Comparison of ENCODE assay signal across 9 cellular contexts in the genomic region with DNA sequence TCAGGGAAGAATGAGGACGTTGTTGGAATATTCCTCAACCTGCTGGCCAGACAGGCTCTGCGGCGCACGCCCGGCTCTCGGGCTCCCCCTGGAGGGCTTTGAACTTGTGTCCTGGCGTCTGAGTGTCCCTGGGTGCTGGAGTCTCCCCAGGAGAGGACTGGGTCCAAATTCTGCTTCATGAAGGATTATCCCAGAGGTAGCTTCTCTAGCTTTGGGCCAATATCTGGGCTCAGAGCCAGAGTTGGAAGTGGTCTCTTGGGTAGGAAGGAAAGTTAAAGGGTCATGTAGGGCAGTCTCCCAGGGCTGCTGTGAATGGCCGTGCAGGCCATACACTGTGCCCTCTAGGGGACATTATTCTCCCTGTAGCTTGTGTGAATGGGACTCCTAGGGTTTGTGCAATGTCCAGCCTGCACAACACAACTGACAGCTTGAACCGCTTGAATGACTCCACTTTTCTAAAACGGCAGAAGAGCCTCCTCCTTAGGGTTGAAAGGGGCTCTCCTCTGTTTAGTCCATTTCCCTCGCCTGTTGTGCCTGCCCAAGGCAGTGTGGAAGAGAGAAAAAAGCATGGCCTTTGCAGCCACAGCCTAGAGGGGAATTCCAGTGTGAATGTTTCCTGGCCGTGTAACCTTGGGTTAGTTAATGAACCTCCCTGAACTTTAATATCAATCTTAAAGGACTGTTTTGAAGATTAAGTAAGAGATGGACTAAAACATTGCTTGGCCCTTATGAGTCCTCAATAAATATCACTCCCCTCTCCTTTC.
DNase-seq lines count a peak whose midpoint lies in the region; TF ChIP-seq lines count a peak whose summit lies in the region.
"Had no signal": no experiment of that assay in that cellular context is flagged by ENCODE, and none has a peak within 500 bp of the region (broad histone marks: within the 10 kb centered on the region; RNA-seq: fewer than 3 reads in every experiment).

No MANE protein-coding gene starts in this region.

- TF ChIP-seq POLR2A in vagina (IDR thresholded peaks at IDR 0.05) = no peak

- H3K27me3 ChIP-seq in osteoblast (ENCODE audit: insufficient read depth, low read length) (peaks cover 49% of the 10 kb centered on the region), vagina (no peaks in the 10 kb centered on the region)
- H3K27me3 ChIP-seq: BLaER1 treated with 17β-estradiol and CSF1 and Interleukin-3, amounts not matched to agents 10 nM and 100 nM had no signal

- no peaks in the 10 kb centered on the region for H3K79me2 ChIP-seq in osteoblast (ENCODE audit: insufficient read depth, low read length)

- intact Hi-C loops in vagina (cut with DNase I) = no loop called here

- CTCF ChIA-PET in RWPE1 (lab: Yijun Ruan, JAX) = interaction anchor here (0.5 to 1.5 kb wide), 14 partner anchors 8 to 434 kb away, joined by 3 to 5 read pairs (median 4); no protein-coding TSS in a partner anchor

- no peak overlapping the region for H3K4me2 ChIP-seq in osteoblast (ENCODE audit: insufficient read depth, low read length)

- H2AFZ ChIP-seq in osteoblast (ENCODE audit: low read length) = no peak overlapping the region

- H3K27ac ChIP-seq in RWPE1 (no peak overlapping the region), osteoblast (ENCODE audit: low read depth, low read length) (no peak overlapping the region), vagina (no peak overlapping the region)
- H3K27ac ChIP-seq: BLaER1 treated with 17β-estradiol and CSF1 and Interleukin-3, amounts not matched to agents 10 nM and 100 nM had no signal

- TF ChIP-seq CTCF in LNCAP (IDR thresholded peaks at IDR 0.05) = peak; percentile 99
- peak; percentile 86 for TF ChIP-seq CTCF in RWPE1 (conservative IDR thresholded peaks at IDR 0.05; ENCODE audit: low read depth)
- peak; percentile 94 for TF ChIP-seq CTCF in osteoblast (IDR thresholded peaks at IDR 0.05; ENCODE audit: extremely low read depth, low read depth, low read length)
- TF ChIP-seq CTCF in vagina (IDR thresholded peaks at IDR 0.05) = peak; percentile 39 to 60 (median 45)

- POLR2A ChIA-PET in RWPE1 (lab: Yijun Ruan, JAX; ENCODE audit: low non-redundant PET) = interaction anchor here (0.6 kb wide), 1 partner anchor 312 kb away, joined by 3 read pairs; no protein-coding TSS in a partner anchor

- H3K36me3 ChIP-seq in osteoblast (ENCODE audit: insufficient read depth, low read length) = no peaks in the 10 kb centered on the region
- H3K36me3 ChIP-seq in vagina = no peaks in the 10 kb centered on the region
- H3K36me3 ChIP-seq: BLaER1 treated with 17β-estradiol and CSF1 and Interleukin-3, amounts not matched to agents 10 nM and 100 nM had no signal

- H3K4me3 ChIP-seq in osteoblast (ENCODE audit: insufficient read depth, low read length) = no peak overlapping the region
- H3K4me3 ChIP-seq in vagina = no peak overlapping the region
- H3K4me3 ChIP-seq: BLaER1 treated with 17β-estradiol and CSF1 and Interleukin-3, amounts not matched to agents 10 nM and 100 nM had no signal

- H3K4me1 ChIP-seq in osteoblast (ENCODE audit: insufficient read depth, low read length) (peaks cover 7% of the 10 kb centered on the region), vagina (peaks cover 6% of the 10 kb centered on the region)

- H3K9me3 ChIP-seq in osteoblast (ENCODE audit: low read depth, low read length) (no peaks in the 10 kb centered on the region), vagina (no peaks in the 10 kb centered on the region)

- DNase-seq in NCI-H446 (lab: John Stamatoyannopoulos, UW) (peak; percentile 29 to 65), NCI-H446 treated with DMSO at 0.1 percent for 48 hours (lab: John Stamatoyannopoulos, UW) (no peak), RWPE1 (ENCODE audit: low spot score) (peak; percentile 65), glomerular endothelial cell (ENCODE audit: extremely low read depth, low read depth, low spot score) (peak; percentile 12), osteoblast (ENCODE audit: insufficient read length, low spot score, missing footprints) (peak; percentile 97), vagina (ENCODE audit: extremely low spot score in 2 of 2) (no peak)
- DNase-seq in activated naive CD4-positive, alpha-beta T cell treated with Interleukin-2 at 50 U/mL for 16 hours = peak; percentile 54

- H4K20me1 ChIP-seq in osteoblast (ENCODE audit: insufficient read depth, low read length) = no peaks in the 10 kb centered on the region
- H4K20me1 ChIP-seq: BLaER1 treated with 17β-estradiol and CSF1 and Interleukin-3, amounts not matched to agents 10 nM and 100 nM had no signal

Comparison
In these comparisons a context has a peak if more than half of its experiments do, and no peak if none do; other contexts are left out.
1. DNase-seq: peak in NCI-H446 (2 of 2), RWPE1 (single experiment), activated naive CD4-positive, alpha-beta T cell treated with Interleukin-2 at 50 U/mL for 16 hours (single experiment), glomerular endothelial cell (single experiment) and osteoblast (single experiment); none in NCI-H446 treated with DMSO at 0.1 percent for 48 hours (single experiment) and vagina (0 of 2).
2. CTCF ChIP-seq: peak in every context shown above with its lines; median percentile 99 in LNCAP; 94 in osteoblast; 86 in RWPE1; 45 in vagina.